In the genomic region with DNA sequence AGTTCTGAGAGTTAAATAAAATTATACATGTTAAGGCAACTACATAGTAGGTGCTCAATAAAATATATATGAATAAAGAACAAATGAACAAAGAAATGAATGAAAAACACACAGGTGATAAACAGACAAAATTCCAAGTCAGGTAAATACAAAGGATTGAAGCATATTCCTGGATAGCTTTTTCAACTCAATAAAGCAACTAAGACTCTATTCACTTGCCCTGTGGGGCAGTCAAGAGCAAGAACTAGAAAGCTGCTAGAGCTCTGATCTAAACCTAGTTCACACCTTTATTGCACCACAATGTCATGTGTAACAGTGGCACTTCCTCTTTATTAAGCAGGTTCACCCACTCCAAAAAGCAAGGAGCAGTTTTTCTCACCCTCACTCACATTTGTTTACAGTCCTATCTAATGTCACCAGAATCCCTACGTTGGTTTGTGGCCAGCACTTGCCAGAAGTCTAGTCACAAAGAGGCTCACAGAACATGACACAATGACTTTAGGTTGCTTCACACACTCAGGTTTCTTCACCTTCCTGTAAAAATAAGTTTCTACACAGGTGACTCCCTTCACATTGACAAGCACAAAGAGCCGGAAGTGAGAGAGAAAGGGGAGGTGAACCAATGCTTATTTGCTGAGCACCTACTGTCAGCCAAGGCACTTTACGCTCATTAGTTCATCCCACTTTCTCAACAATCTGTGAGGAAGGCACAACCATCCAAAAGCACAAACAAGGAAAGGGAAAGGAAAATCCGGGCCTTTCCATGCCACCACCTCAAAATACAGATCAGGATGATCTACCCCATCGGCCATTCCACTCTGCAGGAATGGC, we compare ENCODE assay signal across 1 cellular context.
A peak's percentile ranks its signal among the peaks of the same experiment; 100 is the strongest.
TF ChIP-seq lines count a peak whose summit lies in the region.

No MANE protein-coding gene starts in this region.

TF ChIP-seq in GM12878, 131 proteins besides CTCF, POLR2A, EP300 and RAD21 (continued from another document and continues in another):
- TF ChIP-seq, protein P1, sequence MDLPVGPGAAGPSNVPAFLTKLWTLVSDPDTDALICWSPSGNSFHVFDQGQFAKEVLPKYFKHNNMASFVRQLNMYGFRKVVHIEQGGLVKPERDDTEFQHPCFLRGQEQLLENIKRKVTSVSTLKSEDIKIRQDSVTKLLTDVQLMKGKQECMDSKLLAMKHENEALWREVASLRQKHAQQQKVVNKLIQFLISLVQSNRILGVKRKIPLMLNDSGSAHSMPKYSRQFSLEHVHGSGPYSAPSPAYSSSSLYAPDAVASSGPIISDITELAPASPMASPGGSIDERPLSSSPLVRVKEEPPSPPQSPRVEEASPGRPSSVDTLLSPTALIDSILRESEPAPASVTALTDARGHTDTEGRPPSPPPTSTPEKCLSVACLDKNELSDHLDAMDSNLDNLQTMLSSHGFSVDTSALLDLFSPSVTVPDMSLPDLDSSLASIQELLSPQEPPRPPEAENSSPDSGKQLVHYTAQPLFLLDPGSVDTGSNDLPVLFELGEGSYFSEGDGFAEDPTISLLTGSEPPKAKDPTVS (IDR thresholded peaks at IDR 0.05; ENCODE audit: low read depth, low read length), result no peak
- TF ChIP-seq, protein P2, sequence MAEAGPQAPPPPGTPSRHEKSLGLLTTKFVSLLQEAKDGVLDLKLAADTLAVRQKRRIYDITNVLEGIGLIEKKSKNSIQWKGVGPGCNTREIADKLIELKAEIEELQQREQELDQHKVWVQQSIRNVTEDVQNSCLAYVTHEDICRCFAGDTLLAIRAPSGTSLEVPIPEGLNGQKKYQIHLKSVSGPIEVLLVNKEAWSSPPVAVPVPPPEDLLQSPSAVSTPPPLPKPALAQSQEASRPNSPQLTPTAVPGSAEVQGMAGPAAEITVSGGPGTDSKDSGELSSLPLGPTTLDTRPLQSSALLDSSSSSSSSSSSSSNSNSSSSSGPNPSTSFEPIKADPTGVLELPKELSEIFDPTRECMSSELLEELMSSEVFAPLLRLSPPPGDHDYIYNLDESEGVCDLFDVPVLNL (IDR thresholded peaks at IDR 0.05; ENCODE audit: low read depth, low read length), result no peak
- TF ChIP-seq HDAC6 (IDR thresholded peaks at IDR 0.05; ENCODE audit: unreplicated experiment) (no peak), NBN (IDR thresholded peaks at IDR 0.05) (peak; percentile 89; the same call in 1 of the 2 replicates), ESRRA (IDR thresholded peaks at IDR 0.05; ENCODE audit: low read length) (no peak), NFIC (IDR thresholded peaks at IDR 0.05; ENCODE audit: low read depth, low read length) (no peak), GABPA (IDR thresholded peaks at IDR 0.05; ENCODE audit: low read depth) (no peak), MYC (IDR thresholded peaks at IDR 0.05; ENCODE audit: insufficient read depth, insufficient read length, insufficient replicate concordance, low read length, severe bottlenecking) (no peak), SP1 (IDR thresholded peaks at IDR 0.05; ENCODE audit: low read depth, low read length) (peak; percentile 4), CEBPB (IDR thresholded peaks at IDR 0.05; ENCODE audit: borderline replicate concordance in 1 of 2, low read depth in 2 of 2, low read length in 2 of 2) (no peak), CHD4 (IDR thresholded peaks at IDR 0.05) (no peak), PML (IDR thresholded peaks at IDR 0.05; ENCODE audit: low read length) (no peak), ZNF24 (IDR thresholded peaks at IDR 0.05) (peak; percentile 51), BMI1 (IDR thresholded peaks at IDR 0.05; ENCODE audit: borderline replicate concordance) (no peak), ASH2L (IDR thresholded peaks at IDR 0.05; ENCODE audit: borderline replicate concordance, low read depth) (no peak), ZNF384 (IDR thresholded peaks at IDR 0.05; ENCODE audit: borderline replicate concordance, low read depth, low read length) (no peak), GATAD2B (conservative IDR thresholded peaks at IDR 0.05; ENCODE audit: low read depth) (peak; percentile 61; the same call in 1 of the 2 replicates), NFYA (IDR thresholded peaks at IDR 0.05; ENCODE audit: borderline replicate concordance, low read depth, low read length) (no peak), BRCA1 (IDR thresholded peaks at IDR 0.05; ENCODE audit: low read depth, low read length) (no peak), ZNF207 (IDR thresholded peaks at IDR 0.05; ENCODE audit: borderline replicate concordance) (no peak; the same call in 1 of the 2 replicates), RCOR1 (conservative IDR thresholded peaks at IDR 0.05; ENCODE audit: low read depth, low read length) (0 out of 2 replicates have a peak, but pooled peaks have one; percentile 57), JUNB (IDR thresholded peaks at IDR 0.05) (peak; percentile 17; the same call in 1 of the 2 replicates), SMARCA5 (IDR thresholded peaks at IDR 0.05) (0 out of 2 replicates have a peak, but pooled peaks have one; percentile 74), EED (IDR thresholded peaks at IDR 0.05; ENCODE audit: low read depth) (no peak), DPF2 (IDR thresholded peaks at IDR 0.05) (peak; percentile 87), SREBF1 (IDR thresholded peaks at IDR 0.05; ENCODE audit: low read length) (no peak), KDM1A (IDR thresholded peaks at IDR 0.05; ENCODE audit: borderline replicate concordance) (no peak), MEF2A (IDR thresholded peaks at IDR 0.05; ENCODE audit: insufficient read depth, low read depth, low read length) (no peak), TBL1XR1 (IDR thresholded peaks at IDR 0.05; ENCODE audit: low read depth, low read length) (no peak), SIN3A (IDR thresholded peaks at IDR 0.05; ENCODE audit: low read depth, low read length) (no peak), RBBP5 (conservative IDR thresholded peaks at IDR 0.05) (no peak), TARDBP (IDR thresholded peaks at IDR 0.05; ENCODE audit: borderline replicate concordance) (no peak), SRF (IDR thresholded peaks at IDR 0.05; ENCODE audit: low read depth in 2 of 2, low read length in 2 of 2) (0 out of 4 replicates have a peak, but pooled peaks of 1 of the 2 experiments have one; percentile 7), MTA2 (IDR thresholded peaks at IDR 0.05; ENCODE audit: low read depth) (peak; percentile 93), ATF7 (IDR thresholded peaks at IDR 0.05; ENCODE audit: low read depth) (peak; percentile 93), IKZF2 (IDR thresholded peaks at IDR 0.05) (peak; percentile 90 to 95), EGR1 (IDR thresholded peaks at IDR 0.05; ENCODE audit: borderline replicate concordance in 1 of 2, low read depth in 2 of 2, low read length in 2 of 2) (no peak), TCF7 (IDR thresholded peaks at IDR 0.05; ENCODE audit: borderline replicate concordance) (no peak), NRF1 (conservative IDR thresholded peaks at IDR 0.05; ENCODE audit: low read depth, low read length) (no peak), HDAC2 (IDR thresholded peaks at IDR 0.05) (no peak), SMAD5 (IDR thresholded peaks at IDR 0.05; ENCODE audit: low read depth) (no peak)
- TF ChIP-seq, protein P3, sequence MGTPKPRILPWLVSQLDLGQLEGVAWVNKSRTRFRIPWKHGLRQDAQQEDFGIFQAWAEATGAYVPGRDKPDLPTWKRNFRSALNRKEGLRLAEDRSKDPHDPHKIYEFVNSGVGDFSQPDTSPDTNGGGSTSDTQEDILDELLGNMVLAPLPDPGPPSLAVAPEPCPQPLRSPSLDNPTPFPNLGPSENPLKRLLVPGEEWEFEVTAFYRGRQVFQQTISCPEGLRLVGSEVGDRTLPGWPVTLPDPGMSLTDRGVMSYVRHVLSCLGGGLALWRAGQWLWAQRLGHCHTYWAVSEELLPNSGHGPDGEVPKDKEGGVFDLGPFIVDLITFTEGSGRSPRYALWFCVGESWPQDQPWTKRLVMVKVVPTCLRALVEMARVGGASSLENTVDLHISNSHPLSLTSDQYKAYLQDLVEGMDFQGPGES (IDR thresholded peaks at IDR 0.05), result no peak
- TF ChIP-seq, protein P4, sequence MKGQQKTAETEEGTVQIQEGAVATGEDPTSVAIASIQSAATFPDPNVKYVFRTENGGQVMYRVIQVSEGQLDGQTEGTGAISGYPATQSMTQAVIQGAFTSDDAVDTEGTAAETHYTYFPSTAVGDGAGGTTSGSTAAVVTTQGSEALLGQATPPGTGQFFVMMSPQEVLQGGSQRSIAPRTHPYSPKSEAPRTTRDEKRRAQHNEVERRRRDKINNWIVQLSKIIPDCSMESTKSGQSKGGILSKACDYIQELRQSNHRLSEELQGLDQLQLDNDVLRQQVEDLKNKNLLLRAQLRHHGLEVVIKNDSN (IDR thresholded peaks at IDR 0.05; ENCODE audit: borderline replicate concordance, extremely low read length, insufficient read depth, low read depth, low read length), result no peak
- TF ChIP-seq, protein P5, sequence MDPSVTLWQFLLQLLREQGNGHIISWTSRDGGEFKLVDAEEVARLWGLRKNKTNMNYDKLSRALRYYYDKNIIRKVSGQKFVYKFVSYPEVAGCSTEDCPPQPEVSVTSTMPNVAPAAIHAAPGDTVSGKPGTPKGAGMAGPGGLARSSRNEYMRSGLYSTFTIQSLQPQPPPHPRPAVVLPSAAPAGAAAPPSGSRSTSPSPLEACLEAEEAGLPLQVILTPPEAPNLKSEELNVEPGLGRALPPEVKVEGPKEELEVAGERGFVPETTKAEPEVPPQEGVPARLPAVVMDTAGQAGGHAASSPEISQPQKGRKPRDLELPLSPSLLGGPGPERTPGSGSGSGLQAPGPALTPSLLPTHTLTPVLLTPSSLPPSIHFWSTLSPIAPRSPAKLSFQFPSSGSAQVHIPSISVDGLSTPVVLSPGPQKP (IDR thresholded peaks at IDR 0.05; ENCODE audit: low read depth, low read length), result peak; percentile 65; the same call in 1 of the 2 replicates
- TF ChIP-seq, protein P6, sequence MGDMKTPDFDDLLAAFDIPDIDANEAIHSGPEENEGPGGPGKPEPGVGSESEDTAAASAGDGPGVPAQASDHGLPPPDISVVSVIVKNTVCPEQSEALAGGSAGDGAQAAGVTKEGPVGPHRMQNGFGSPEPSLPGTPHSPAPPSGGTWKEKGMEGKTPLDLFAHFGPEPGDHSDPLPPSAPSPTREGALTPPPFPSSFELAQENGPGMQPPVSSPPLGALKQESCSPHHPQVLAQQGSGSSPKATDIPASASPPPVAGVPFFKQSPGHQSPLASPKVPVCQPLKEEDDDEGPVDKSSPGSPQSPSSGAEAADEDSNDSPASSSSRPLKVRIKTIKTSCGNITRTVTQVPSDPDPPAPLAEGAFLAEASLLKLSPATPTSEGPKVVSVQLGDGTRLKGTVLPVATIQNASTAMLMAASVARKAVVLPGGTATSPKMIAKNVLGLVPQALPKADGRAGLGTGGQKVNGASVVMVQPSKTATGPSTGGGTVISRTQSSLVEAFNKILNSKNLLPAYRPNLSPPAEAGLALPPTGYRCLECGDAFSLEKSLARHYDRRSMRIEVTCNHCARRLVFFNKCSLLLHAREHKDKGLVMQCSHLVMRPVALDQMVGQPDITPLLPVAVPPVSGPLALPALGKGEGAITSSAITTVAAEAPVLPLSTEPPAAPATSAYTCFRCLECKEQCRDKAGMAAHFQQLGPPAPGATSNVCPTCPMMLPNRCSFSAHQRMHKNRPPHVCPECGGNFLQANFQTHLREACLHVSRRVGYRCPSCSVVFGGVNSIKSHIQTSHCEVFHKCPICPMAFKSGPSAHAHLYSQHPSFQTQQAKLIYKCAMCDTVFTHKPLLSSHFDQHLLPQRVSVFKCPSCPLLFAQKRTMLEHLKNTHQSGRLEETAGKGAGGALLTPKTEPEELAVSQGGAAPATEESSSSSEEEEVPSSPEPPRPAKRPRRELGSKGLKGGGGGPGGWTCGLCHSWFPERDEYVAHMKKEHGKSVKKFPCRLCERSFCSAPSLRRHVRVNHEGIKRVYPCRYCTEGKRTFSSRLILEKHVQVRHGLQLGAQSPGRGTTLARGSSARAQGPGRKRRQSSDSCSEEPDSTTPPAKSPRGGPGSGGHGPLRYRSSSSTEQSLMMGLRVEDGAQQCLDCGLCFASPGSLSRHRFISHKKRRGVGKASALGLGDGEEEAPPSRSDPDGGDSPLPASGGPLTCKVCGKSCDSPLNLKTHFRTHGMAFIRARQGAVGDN (IDR thresholded peaks at IDR 0.05), result peak; percentile 96
- TF ChIP-seq, protein P7, sequence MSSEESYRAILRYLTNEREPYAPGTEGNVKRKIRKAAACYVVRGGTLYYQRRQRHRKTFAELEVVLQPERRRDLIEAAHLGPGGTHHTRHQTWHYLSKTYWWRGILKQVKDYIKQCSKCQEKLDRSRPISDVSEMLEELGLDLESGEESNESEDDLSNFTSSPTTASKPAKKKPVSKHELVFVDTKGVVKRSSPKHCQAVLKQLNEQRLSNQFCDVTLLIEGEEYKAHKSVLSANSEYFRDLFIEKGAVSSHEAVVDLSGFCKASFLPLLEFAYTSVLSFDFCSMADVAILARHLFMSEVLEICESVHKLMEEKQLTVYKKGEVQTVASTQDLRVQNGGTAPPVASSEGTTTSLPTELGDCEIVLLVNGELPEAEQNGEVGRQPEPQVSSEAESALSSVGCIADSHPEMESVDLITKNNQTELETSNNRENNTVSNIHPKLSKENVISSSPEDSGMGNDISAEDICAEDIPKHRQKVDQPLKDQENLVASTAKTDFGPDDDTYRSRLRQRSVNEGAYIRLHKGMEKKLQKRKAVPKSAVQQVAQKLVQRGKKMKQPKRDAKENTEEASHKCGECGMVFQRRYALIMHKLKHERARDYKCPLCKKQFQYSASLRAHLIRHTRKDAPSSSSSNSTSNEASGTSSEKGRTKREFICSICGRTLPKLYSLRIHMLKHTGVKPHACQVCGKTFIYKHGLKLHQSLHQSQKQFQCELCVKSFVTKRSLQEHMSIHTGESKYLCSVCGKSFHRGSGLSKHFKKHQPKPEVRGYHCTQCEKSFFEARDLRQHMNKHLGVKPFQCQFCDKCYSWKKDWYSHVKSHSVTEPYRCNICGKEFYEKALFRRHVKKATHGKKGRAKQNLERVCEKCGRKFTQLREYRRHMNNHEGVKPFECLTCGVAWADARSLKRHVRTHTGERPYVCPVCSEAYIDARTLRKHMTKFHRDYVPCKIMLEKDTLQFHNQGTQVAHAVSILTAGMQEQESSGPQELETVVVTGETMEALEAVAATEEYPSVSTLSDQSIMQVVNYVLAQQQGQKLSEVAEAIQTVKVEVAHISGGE (CRISPR knock-in tag; IDR thresholded peaks at IDR 0.05), result no peak
- TF ChIP-seq, protein P8, sequence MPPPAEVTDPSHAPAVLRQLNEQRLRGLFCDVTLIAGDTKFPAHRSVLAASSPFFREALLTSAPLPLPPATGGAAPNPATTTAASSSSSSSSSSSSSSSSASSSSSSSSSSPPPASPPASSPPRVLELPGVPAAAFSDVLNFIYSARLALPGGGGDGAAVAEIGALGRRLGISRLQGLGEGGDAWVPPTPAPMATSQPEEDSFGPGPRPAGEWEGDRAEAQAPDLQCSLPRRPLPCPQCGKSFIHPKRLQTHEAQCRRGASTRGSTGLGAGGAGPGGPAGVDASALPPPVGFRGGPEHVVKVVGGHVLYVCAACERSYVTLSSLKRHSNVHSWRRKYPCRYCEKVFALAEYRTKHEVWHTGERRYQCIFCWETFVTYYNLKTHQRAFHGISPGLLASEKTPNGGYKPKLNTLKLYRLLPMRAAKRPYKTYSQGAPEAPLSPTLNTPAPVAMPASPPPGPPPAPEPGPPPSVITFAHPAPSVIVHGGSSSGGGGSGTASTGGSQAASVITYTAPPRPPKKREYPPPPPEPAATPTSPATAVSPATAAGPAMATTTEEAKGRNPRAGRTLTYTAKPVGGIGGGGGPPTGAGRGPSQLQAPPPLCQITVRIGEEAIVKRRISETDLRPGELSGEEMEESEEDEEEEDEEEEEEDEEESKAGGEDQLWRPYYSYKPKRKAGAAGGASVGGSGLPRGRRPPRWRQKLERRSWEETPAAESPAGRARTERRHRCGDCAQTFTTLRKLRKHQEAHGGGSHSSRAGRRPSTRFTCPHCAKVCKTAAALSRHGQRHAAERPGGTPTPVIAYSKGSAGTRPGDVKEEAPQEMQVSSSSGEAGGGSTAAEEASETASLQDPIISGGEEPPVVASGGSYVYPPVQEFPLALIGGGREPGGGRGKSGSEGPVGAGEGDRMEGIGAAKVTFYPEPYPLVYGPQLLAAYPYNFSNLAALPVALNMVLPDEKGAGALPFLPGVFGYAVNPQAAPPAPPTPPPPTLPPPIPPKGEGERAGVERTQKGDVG (CRISPR knock-in tag; IDR thresholded peaks at IDR 0.05), result no peak
